Comparison of ENCODE assay signal across 8 cellular contexts in the genomic region with DNA sequence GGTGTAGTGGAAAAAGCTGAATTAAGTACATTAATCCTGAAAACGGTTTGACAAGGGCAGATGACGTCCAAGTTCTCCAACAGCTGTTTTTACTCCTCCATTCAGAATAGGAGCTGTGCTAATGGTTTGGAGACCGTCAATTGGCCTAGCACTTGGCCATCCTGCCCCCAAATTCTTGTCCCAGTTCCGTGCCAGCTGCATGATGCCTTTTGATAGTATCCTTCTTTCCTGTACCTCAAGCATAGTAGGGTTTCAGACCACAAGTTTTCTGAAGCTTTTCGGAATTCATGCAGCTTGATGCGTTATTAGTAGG. TPM values are rescaled to one million over a fixed set of nuclear protein-coding genes. Genes with fewer than 3 reads are reported as not detected.
DNase-seq lines count a peak whose midpoint lies in the region; ATAC-seq and TF ChIP-seq lines count a peak whose summit lies in the region.

No MANE protein-coding gene starts in this region.

- no peaks in the 10 kb centered on the region for H3K9me2 ChIP-seq in PC-3 (replicated peaks; ENCODE audit: low read length)

- no peaks in the 10 kb centered on the region for H4K20me1 ChIP-seq in PC-3 (ENCODE audit: low read length)

- H3K9ac ChIP-seq in PC-3 (ENCODE audit: low read length) (peak overlapping the region; percentile 79), endocrine pancreas (ENCODE audit: control insufficient read depth, insufficient read depth, low read length) (peak overlapping the region; percentile 44)

- H3K27ac Mint-ChIP-seq in activated naive CD4-positive, alpha-beta T cell treated with anti-CD3 and anti-CD28 coated beads, Interleukin-2, amount 10 ng/mL, durations not matched to agents 7 days and 5 days, result peak overlapping the region; percentile 86

- H3K27me3 ChIP-seq in PC-3 (ENCODE audit: low read length) (no peaks in the 10 kb centered on the region), endocrine pancreas (ENCODE audit: control insufficient read depth, insufficient read depth, low read length) (no peaks in the 10 kb centered on the region), muscle layer of duodenum (ENCODE audit: low read depth, low read length) (no peaks in the 10 kb centered on the region)

- H3K36me3 Mint-ChIP-seq in activated naive CD4-positive, alpha-beta T cell treated with anti-CD3 and anti-CD28 coated beads, Interleukin-2, amount 10 ng/mL, durations not matched to agents 7 days and 5 days, result peaks cover 1% of the 10 kb centered on the region

- H3K36me3 ChIP-seq in PC-3 (ENCODE audit: low read depth, low read length), result no peaks in the 10 kb centered on the region
- no peaks in the 10 kb centered on the region for H3K36me3 ChIP-seq in endocrine pancreas (ENCODE audit: control insufficient read depth, insufficient read depth, low read length)
- H3K36me3 ChIP-seq in muscle layer of duodenum (ENCODE audit: control insufficient read depth in 1 of 2, insufficient read depth in 2 of 2, low read length in 2 of 2), result no peaks in the 10 kb centered on the region

- ATAC-seq in PC-3, result peak; percentile 2; the same call in 1 of the 2 replicates
- no peak for ATAC-seq in HG03095 (IDR thresholded peaks at IDR 0.05; ENCODE audit: unreplicated experiment)

- peak overlapping the region; percentile 85 for H3K4me3 Mint-ChIP-seq in activated naive CD4-positive, alpha-beta T cell treated with anti-CD3 and anti-CD28 coated beads, Interleukin-2, amount 10 ng/mL, durations not matched to agents 7 days and 5 days

- H3K27ac ChIP-seq in PC-3 (ENCODE audit: low read length), result peak overlapping the region; percentile 53
- peak overlapping the region; percentile 82 for H3K27ac ChIP-seq in muscle layer of duodenum (ENCODE audit: low read length)

- H2AFZ ChIP-seq in PC-3 (ENCODE audit: low read length), result peak overlapping the region; percentile 81

- no peaks in the 10 kb centered on the region for H3K9me3 Mint-ChIP-seq in activated naive CD4-positive, alpha-beta T cell treated with anti-CD3 and anti-CD28 coated beads, Interleukin-2, amount 10 ng/mL, durations not matched to agents 7 days and 5 days

- peaks cover 51% of the 10 kb centered on the region for H3K79me2 ChIP-seq in PC-3 (ENCODE audit: low read length)

- H3F3A ChIP-seq in PC-3 (ENCODE audit: low read length, unreplicated experiment), result no peaks in the 10 kb centered on the region

- BruUV-seq in PC-3 (replicated peaks; lab: Mats Ljungman, UMichigan), result TSS peak; percentile 87

- CTCF ChIA-PET in activated naive CD4-positive, alpha-beta T cell treated with anti-CD3 and anti-CD28 coated beads, Interleukin-2, amount 10 ng/mL, durations not matched to agents 7 days and 5 days (lab: Charles Lee), result interaction anchor here (0.6 to 1.3 kb wide), 7 partner anchors 12 to 206 kb away, joined by 3 read pairs; no protein-coding TSS in a partner anchor
- CTCF ChIA-PET in PC-3 (lab: Charles Lee), result no interaction called here

- intact Hi-C loops in PC-3 (cut with micrococcal nuclease), result loop anchor here (2.0 kb wide), 1 partner anchor 29 kb away; no protein-coding TSS in a partner anchor

- DNase-seq in activated naive CD4-positive, alpha-beta T cell treated with anti-CD3 and anti-CD28 coated beads, Interleukin-2, amount 10 ng/mL, durations not matched to agents 7 days and 5 days, result peak; percentile 21
- no peak for DNase-seq in activated naive CD4-positive, alpha-beta T cell treated with anti-CD3 and anti-CD28 coated beads, Interleukin-2, amount 50 U/mL, for 16 hours
- no peak for DNase-seq in PC-3
- DNase-seq in stimulated activated CD4-positive, alpha-beta T cell treated with anti-CD3 and anti-CD28 coated beads, Interleukin-1b, Interleukin-23, amount 100 ng/mL, for 48 hours, result no peak
- DNase-seq in GOT3 (lab: John Stamatoyannopoulos, UW), result no peak

- H3K4me3 ChIP-seq in PC-3 (ENCODE audit: low read length) (peak overlapping the region; percentile 93), endocrine pancreas (ENCODE audit: control insufficient read depth, insufficient read depth, low read length) (peak overlapping the region; percentile 76), muscle layer of duodenum (ENCODE audit: low read depth in 1 of 2, low read length in 2 of 2) (peak overlapping the region; percentile 90 to 97)

- H3K9me3 ChIP-seq in PC-3 (ENCODE audit: low read length), result no peaks in the 10 kb centered on the region
- H3K9me3 ChIP-seq in endocrine pancreas (ENCODE audit: control insufficient read depth, low read length), result no peaks in the 10 kb centered on the region
- H3K9me3 ChIP-seq in muscle layer of duodenum (ENCODE audit: control insufficient read depth in 1 of 2, low read length in 2 of 2), result no peaks in the 10 kb centered on the region

- H3K4me1 ChIP-seq in PC-3 (ENCODE audit: insufficient read depth, low read length) (peaks cover 26% of the 10 kb centered on the region), endocrine pancreas (ENCODE audit: control insufficient read depth, insufficient read depth, low read length) (peaks cover 8% of the 10 kb centered on the region), muscle layer of duodenum (ENCODE audit: control insufficient read depth in 1 of 2, insufficient read depth in 2 of 2, low read length in 2 of 2) (peaks cover 0 to 4% of the 10 kb centered on the region in 2 donors)

- POLR2A ChIA-PET in PC-3 (lab: Charles Lee; ENCODE audit: unreplicated experiment), result interaction anchor here (0.6 to 1.3 kb wide), 4 partner anchors 27 to 1099 kb away, joined by 3 to 6 read pairs (median 4); no protein-coding TSS in a partner anchor

- H3K4me1 Mint-ChIP-seq in activated naive CD4-positive, alpha-beta T cell treated with anti-CD3 and anti-CD28 coated beads, Interleukin-2, amount 10 ng/mL, durations not matched to agents 7 days and 5 days, result peaks cover 26% of the 10 kb centered on the region

- peak overlapping the region; percentile 89 for H3K4me2 ChIP-seq in PC-3 (ENCODE audit: low read length)

- peaks cover 9% of the 10 kb centered on the region for H3K27me3 Mint-ChIP-seq in activated naive CD4-positive, alpha-beta T cell treated with anti-CD3 and anti-CD28 coated beads, Interleukin-2, amount 10 ng/mL, durations not matched to agents 7 days and 5 days

- TF ChIP-seq CTCF in PC-3 (conservative IDR thresholded peaks at IDR 0.05; ENCODE audit: low read depth, low read length), result no peak

RNA-seq across cellular contexts. Expression of gene LIMA1, which starts 0.6 kb away (rescaled TPM):
- 45.1 and 58.2 TPM in 2 replicates for total RNA-seq in PC-3 (2014; rRNA removed)
